In genomic region chr16:1959269-1960039, GRCh38 we compare ENCODE assay signal across 1 cellular context.
TF ChIP-seq lines count a peak whose summit lies in the region.

Gene NDUFB10 (plus strand): TSS chr16:1959538. CDS start chr16:1959625, 87 bp downstream.

TF ChIP-seq in HepG2, 621 proteins besides CTCF, POLR2A, EP300 and RAD21 (continued from another document and continues in another):
- no peak for TF ChIP-seq SKIL (CRISPR knock-in tag; IDR thresholded peaks at IDR 0.05; ENCODE audit: borderline replicate concordance)
- TF ChIP-seq SAP130 (CRISPR knock-in tag; IDR thresholded peaks at IDR 0.05; ENCODE audit: low read depth) = peak; percentile 88
- TF ChIP-seq E2F1 (CRISPR knock-in tag; IDR thresholded peaks at IDR 0.05) = peak; percentile 79
- peak; percentile 64; the same call in 1 of the 2 replicates for TF ChIP-seq MXD1 (CRISPR knock-in tag; IDR thresholded peaks at IDR 0.05)
- TF ChIP-seq PBX3 (CRISPR knock-in tag; IDR thresholded peaks at IDR 0.05; ENCODE audit: borderline replicate concordance) = no peak
- no peak for TF ChIP-seq ZNF276 (CRISPR knock-in tag; IDR thresholded peaks at IDR 0.05; ENCODE audit: low read depth)
- TF ChIP-seq TBL1XR1 (IDR thresholded peaks at IDR 0.05; ENCODE audit: borderline replicate concordance, low read length, partially characterized antibody) = no peak
- peak; percentile 57; the same call in 1 of the 2 replicates for TF ChIP-seq ZNF589 (CRISPR knock-in tag; conservative IDR thresholded peaks at IDR 0.05)
- TF ChIP-seq HOXA3 (CRISPR knock-in tag; IDR thresholded peaks at IDR 0.05) = peak; percentile 94
- TF ChIP-seq ZNF782 (CRISPR knock-in tag; IDR thresholded peaks at IDR 0.05; ENCODE audit: borderline replicate concordance) = no peak
- TF ChIP-seq IRF2 (CRISPR knock-in tag; IDR thresholded peaks at IDR 0.05) = peak; percentile 78; the same call in 1 of the 2 replicates
- TF ChIP-seq ZC3H13 (CRISPR knock-in tag; IDR thresholded peaks at IDR 0.05) = peak; percentile 71; the same call in 1 of the 2 replicates
- TF ChIP-seq FIP1L1 (IDR thresholded peaks at IDR 0.05; ENCODE audit: borderline replicate concordance, insufficient read depth, low read depth, low read length) = no peak
- TF ChIP-seq SALL2 (CRISPR knock-in tag; IDR thresholded peaks at IDR 0.05) = peak; percentile 89
- TF ChIP-seq SP140L (CRISPR knock-in tag; IDR thresholded peaks at IDR 0.05; ENCODE audit: borderline replicate concordance) = no peak
- 0 out of 2 replicates have a peak, but pooled peaks have one; percentile 50 for TF ChIP-seq RNF2 (conservative IDR thresholded peaks at IDR 0.05; ENCODE audit: low read depth)
- no peak for TF ChIP-seq ZNF841 (CRISPR knock-in tag; IDR thresholded peaks at IDR 0.05; ENCODE audit: borderline replicate concordance)
- peak; percentile 44; the same call in 1 of the 2 replicates for TF ChIP-seq ZBTB20 (CRISPR knock-in tag; IDR thresholded peaks at IDR 0.05; ENCODE audit: borderline replicate concordance, low read depth)
- peak; percentile 82 for TF ChIP-seq MYC (CRISPR knock-in tag; IDR thresholded peaks at IDR 0.05; ENCODE audit: borderline replicate concordance)
- no peak for TF ChIP-seq FOXM1 (CRISPR knock-in tag; IDR thresholded peaks at IDR 0.05)
- no peak for TF ChIP-seq ZNF780A (CRISPR knock-in tag; IDR thresholded peaks at IDR 0.05)
- no peak; the same call in 1 of the 2 replicates for TF ChIP-seq KDM3A (CRISPR knock-in tag; IDR thresholded peaks at IDR 0.05; ENCODE audit: low read depth)
- TF ChIP-seq POGZ (CRISPR knock-in tag; IDR thresholded peaks at IDR 0.05) = peak; percentile 50; the same call in 1 of the 2 replicates
- no peak for TF ChIP-seq KLF11 (CRISPR knock-in tag; IDR thresholded peaks at IDR 0.05)
- no peak for TF ChIP-seq ZBTB4 (CRISPR knock-in tag; IDR thresholded peaks at IDR 0.05; ENCODE audit: borderline replicate concordance)
- peak; percentile 97 for TF ChIP-seq ZNF143 (CRISPR knock-in tag; IDR thresholded peaks at IDR 0.05)
- TF ChIP-seq ATF6 (CRISPR knock-in tag; conservative IDR thresholded peaks at IDR 0.05) = no peak
- peak; percentile 67 for TF ChIP-seq PHF20 (CRISPR knock-in tag; IDR thresholded peaks at IDR 0.05)
- 0 out of 2 replicates have a peak, but pooled peaks have one; percentile 80 for TF ChIP-seq RFXANK (CRISPR knock-in tag; IDR thresholded peaks at IDR 0.05)
- TF ChIP-seq KLF6 (CRISPR knock-in tag; IDR thresholded peaks at IDR 0.05) = peak; percentile 84
- no peak for TF ChIP-seq HNF4G (IDR thresholded peaks at IDR 0.05; ENCODE audit: borderline replicate concordance, low read depth, low read length)
- TF ChIP-seq HNF4G (CRISPR knock-in tag; IDR thresholded peaks at IDR 0.05; ENCODE audit: borderline replicate concordance, low read depth) = peak; percentile 63; the same call in 1 of the 2 replicates
- TF ChIP-seq ZNF331 (CRISPR knock-in tag; IDR thresholded peaks at IDR 0.05) = peak; percentile 69
- TF ChIP-seq PRMT3 (CRISPR knock-in tag; IDR thresholded peaks at IDR 0.05; ENCODE audit: borderline replicate concordance, low read depth) = no peak
- TF ChIP-seq PCBP2 (optimal IDR thresholded peaks at IDR 0.05; ENCODE audit: low read depth, low read length, poor library complexity, severe bottlenecking) = no peak
- TF ChIP-seq FOXC1 (CRISPR knock-in tag; IDR thresholded peaks at IDR 0.05; ENCODE audit: borderline replicate concordance) = peak; percentile 72
- no peak for TF ChIP-seq ZNF83 (CRISPR knock-in tag; IDR thresholded peaks at IDR 0.05; ENCODE audit: borderline replicate concordance)
- TF ChIP-seq BCL6 (CRISPR knock-in tag; IDR thresholded peaks at IDR 0.05) = peak; percentile 20; the same call in 1 of the 2 replicates
- no peak for TF ChIP-seq FOXP1 (IDR thresholded peaks at IDR 0.05)
- no peak for TF ChIP-seq FOXP1 (CRISPR knock-in tag; IDR thresholded peaks at IDR 0.05)
- TF ChIP-seq SRSF4 (IDR thresholded peaks at IDR 0.05; ENCODE audit: low read depth, low read length, poor library complexity, severe bottlenecking) = no peak
- 0 out of 2 replicates have a peak, but pooled peaks have one; percentile 17 for TF ChIP-seq SOX13 (IDR thresholded peaks at IDR 0.05)
- no peak for TF ChIP-seq SOX13 (CRISPR knock-in tag; conservative IDR thresholded peaks at IDR 0.05 in 1 of 2, IDR thresholded peaks at IDR 0.05 in 1 of 2)
- TF ChIP-seq RARG (CRISPR knock-in tag; IDR thresholded peaks at IDR 0.05; ENCODE audit: low read depth) = no peak
- TF ChIP-seq ZNF101 (CRISPR knock-in tag; IDR thresholded peaks at IDR 0.05; ENCODE audit: borderline replicate concordance, low read depth) = no peak
- no peak for TF ChIP-seq FOXO4 (CRISPR knock-in tag; conservative IDR thresholded peaks at IDR 0.05)
- peak; percentile 80 for TF ChIP-seq NR2C2 (CRISPR knock-in tag; IDR thresholded peaks at IDR 0.05; ENCODE audit: borderline replicate concordance)
- 0 out of 2 replicates have a peak, but pooled peaks have one; percentile 15 for TF ChIP-seq ZNF121 (CRISPR knock-in tag; IDR thresholded peaks at IDR 0.05)
- TF ChIP-seq ZNF619 (CRISPR knock-in tag; IDR thresholded peaks at IDR 0.05) = peak; percentile 72
- 0 out of 2 replicates have a peak, but pooled peaks have one; percentile 43 for TF ChIP-seq ZFP37 (CRISPR knock-in tag; IDR thresholded peaks at IDR 0.05; ENCODE audit: borderline replicate concordance)
- TF ChIP-seq ASH2L (IDR thresholded peaks at IDR 0.05; ENCODE audit: insufficient read length, low read depth, low read length) = peak; percentile 54
- no peak for TF ChIP-seq IKZF4 (CRISPR knock-in tag; IDR thresholded peaks at IDR 0.05; ENCODE audit: borderline replicate concordance, low read depth, not compliant biosample characterization)
- TF ChIP-seq CREB1 (IDR thresholded peaks at IDR 0.05) = 0 out of 2 replicates have a peak, but pooled peaks have one; percentile 1
- TF ChIP-seq CREB1 (CRISPR knock-in tag; IDR thresholded peaks at IDR 0.05) = no peak
- no peak; the same call in 1 of the 2 replicates for TF ChIP-seq CENPT (CRISPR knock-in tag; IDR thresholded peaks at IDR 0.05; ENCODE audit: low read depth)
- TF ChIP-seq ZNF34 (CRISPR knock-in tag; IDR thresholded peaks at IDR 0.05; ENCODE audit: borderline replicate concordance) = no peak
